1 cellular context compared by ENCODE assay signal in the genomic region with DNA sequence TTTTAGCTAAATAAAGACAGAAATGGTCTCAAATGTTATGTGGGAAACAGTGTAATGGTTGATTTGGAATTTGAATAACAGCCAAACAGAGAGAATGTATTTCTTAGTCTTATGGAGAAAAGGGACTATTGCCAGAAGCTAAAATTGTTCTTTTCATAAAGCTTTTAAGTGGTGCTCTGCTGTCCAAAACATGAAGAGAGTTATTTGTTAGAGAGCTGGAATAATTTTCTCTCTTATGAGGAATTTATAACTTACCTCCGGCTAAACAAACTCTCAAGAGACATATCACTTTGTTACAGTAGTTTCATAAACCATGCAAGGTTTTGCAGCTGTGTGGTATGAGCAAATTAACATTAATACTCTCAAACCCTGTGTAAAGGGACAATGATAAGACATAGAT.
TF ChIP-seq lines count a peak whose summit lies in the region.

No MANE protein-coding gene starts in this region.

TF ChIP-seq in SK-N-SH, 30 proteins besides CTCF, POLR2A, EP300 and RAD21 (continued from another document):
- TF ChIP-seq, protein P1, sequence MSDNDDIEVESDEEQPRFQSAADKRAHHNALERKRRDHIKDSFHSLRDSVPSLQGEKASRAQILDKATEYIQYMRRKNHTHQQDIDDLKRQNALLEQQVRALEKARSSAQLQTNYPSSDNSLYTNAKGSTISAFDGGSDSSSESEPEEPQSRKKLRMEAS (IDR thresholded peaks at IDR 0.05; ENCODE audit: low read depth): no peak
- TF ChIP-seq, protein P2, sequence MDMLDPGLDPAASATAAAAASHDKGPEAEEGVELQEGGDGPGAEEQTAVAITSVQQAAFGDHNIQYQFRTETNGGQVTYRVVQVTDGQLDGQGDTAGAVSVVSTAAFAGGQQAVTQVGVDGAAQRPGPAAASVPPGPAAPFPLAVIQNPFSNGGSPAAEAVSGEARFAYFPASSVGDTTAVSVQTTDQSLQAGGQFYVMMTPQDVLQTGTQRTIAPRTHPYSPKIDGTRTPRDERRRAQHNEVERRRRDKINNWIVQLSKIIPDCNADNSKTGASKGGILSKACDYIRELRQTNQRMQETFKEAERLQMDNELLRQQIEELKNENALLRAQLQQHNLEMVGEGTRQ (IDR thresholded peaks at IDR 0.05; ENCODE audit: borderline replicate concordance, low read depth, low read length): no peak
- TF ChIP-seq NFIC (IDR thresholded peaks at IDR 0.05; ENCODE audit: borderline replicate concordance): no peak
- TF ChIP-seq EZH2phosphoT487 (IDR thresholded peaks at IDR 0.05; ENCODE audit: borderline replicate concordance, low read depth): no peak
- TF ChIP-seq POLR2AphosphoS5 (IDR thresholded peaks at IDR 0.05; ENCODE audit: low read depth, low read length): no peak
- TF ChIP-seq JUND (IDR thresholded peaks at IDR 0.05): no peak
- no peak for TF ChIP-seq MXI1 (IDR thresholded peaks at IDR 0.05; ENCODE audit: low read depth, low read length)
